ENCODE assay signal across 17 cellular contexts in genomic region chr2:215882689-215883088, GRCh38.
DNase-seq lines count a peak whose midpoint lies in the region; ATAC-seq and TF ChIP-seq lines count a peak whose summit lies in the region.
"Had no signal": no experiment of that assay in that cellular context is flagged by ENCODE, and none has a peak within 500 bp of the region (broad histone marks: within the 10 kb centered on the region; RNA-seq: fewer than 3 reads in every experiment).

No MANE protein-coding gene starts in this region.

- CTCF ChIA-PET in RWPE1 (lab: Yijun Ruan, JAX), result no interaction called here

- TF ChIP-seq CTCF in HFFc6 (IDR thresholded peaks at IDR 0.05) (no peak), RWPE1 (conservative IDR thresholded peaks at IDR 0.05; ENCODE audit: low read depth) (no peak)

- peaks cover 78% of the 10 kb centered on the region for H3K4me1 Mint-ChIP-seq in HFFc6 (ENCODE audit: low read depth)
- H3K4me1 Mint-ChIP-seq: CD4-positive, CD25-positive, alpha-beta regulatory T cell had no signal

- H3K9me3 Mint-ChIP-seq in HFFc6, result no peaks in the 10 kb centered on the region

- no peak overlapping the region for H3K27ac Mint-ChIP-seq in HFFc6
- H3K27ac Mint-ChIP-seq: CD4-positive, CD25-positive, alpha-beta regulatory T cell had no signal

- no peak overlapping the region for H3K27ac ChIP-seq in RWPE1
- H3K27ac ChIP-seq in substantia nigra (ENCODE audit: low read depth, low read length, poor library complexity, severe bottlenecking), result no peak overlapping the region

- no peaks in the 10 kb centered on the region for H3K27me3 Mint-ChIP-seq in HFFc6 (ENCODE audit: insufficient read depth)

- H3K36me3 Mint-ChIP-seq in HFFc6 (ENCODE audit: low read depth), result peaks cover 5% of the 10 kb centered on the region
- H3K36me3 Mint-ChIP-seq: CD4-positive, CD25-positive, alpha-beta regulatory T cell had no signal

- DNase-seq in HFFc6, result peak; percentile 28
- DNase-seq in RWPE1 (ENCODE audit: low spot score), result peak; percentile 32
- peak; percentile 39 for DNase-seq in fibroblast of peridontal ligament (ENCODE audit: extremely low read depth)
- peak; percentile 53 for DNase-seq in renal cortical epithelial cell (ENCODE audit: low read depth)
- no peak for DNase-seq in activated CD8-positive, alpha-beta memory T cell treated with anti-CD3 and anti-CD28 coated beads, Interleukin-2, amount 50 U/mL, for 4 hours
- DNase-seq in substantia nigra (lab: John Stamatoyannopoulos, UW), result no peak
- DNase-seq: ACHN; CD4-positive, CD25-positive, alpha-beta regulatory T cell; DMS53; GDM1; Kasumi-1; MV-4-11; NCI-H1417 treated with DMSO at 0.1 percent for 48 hours; NCI-H2029; NCI-H2171 treated with DMSO at 0.1 percent for 48 hours; NCI-H524 had no signal

- no peak overlapping the region for H3K4me3 Mint-ChIP-seq in HFFc6
- H3K4me3 Mint-ChIP-seq: CD4-positive, CD25-positive, alpha-beta regulatory T cell had no signal

- POLR2A ChIA-PET in RWPE1 (lab: Yijun Ruan, JAX; ENCODE audit: low non-redundant PET), result no interaction called here

- no peak for ATAC-seq in HG03175 (IDR thresholded peaks at IDR 0.05; ENCODE audit: unreplicated experiment)

Comparison
In these comparisons a context has a peak if more than half of its experiments do, and no peak if none do; other contexts are left out.
1. DNase-seq: peak in HFFc6 (single experiment), RWPE1 (single experiment), fibroblast of peridontal ligament (single experiment) and renal cortical epithelial cell (single experiment); none in activated CD8-positive, alpha-beta memory T cell treated with anti-CD3 and anti-CD28 coated beads, Interleukin-2, amount 50 U/mL, for 4 hours (single experiment) and substantia nigra (0 of 49).